13 cellular contexts compared by ENCODE assay signal in the genomic region with DNA sequence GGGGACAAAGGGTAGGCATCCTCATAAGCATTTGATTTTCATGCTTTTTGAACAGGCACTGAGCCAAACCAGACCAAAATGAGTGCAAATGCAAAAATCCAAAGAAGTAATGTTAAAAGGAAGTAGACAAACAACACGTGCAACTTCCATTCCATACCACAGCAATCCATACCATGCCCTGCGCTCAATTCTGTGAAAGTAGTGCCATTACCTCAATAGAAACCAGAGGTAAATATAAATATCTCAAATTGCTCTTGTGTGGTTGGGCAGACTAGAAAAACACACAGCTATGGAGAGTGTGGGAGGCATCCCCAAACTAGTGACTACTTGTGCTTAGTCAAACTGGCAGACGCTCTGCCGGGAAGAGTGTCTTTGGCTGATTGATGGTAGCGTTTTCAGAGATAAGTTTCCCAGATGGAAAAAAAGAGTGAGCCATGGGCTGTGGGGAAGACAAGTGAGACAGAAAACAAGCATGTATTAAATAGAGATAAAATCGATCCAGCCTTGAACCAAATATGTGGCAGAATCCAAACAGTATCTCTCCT.
DNase-seq lines count a peak whose midpoint lies in the region; ATAC-seq and TF ChIP-seq lines count a peak whose summit lies in the region.
"Had no signal": no experiment of that assay in that cellular context is flagged by ENCODE, and none has a peak within 500 bp of the region (broad histone marks: within the 10 kb centered on the region; RNA-seq: fewer than 3 reads in every experiment).

No MANE protein-coding gene starts in this region.

- H3K4me3 ChIP-seq in adipocyte (ENCODE audit: low read length) (peak overlapping the region; percentile 20), osteoblast (ENCODE audit: insufficient read depth, low read length) (peak overlapping the region; percentile 12)
- H3K4me3 ChIP-seq: SJSA1 had no signal

- H3K9me3 ChIP-seq in adipocyte (ENCODE audit: control insufficient read depth, low read length): no peaks in the 10 kb centered on the region
- H3K9me3 ChIP-seq in osteoblast (ENCODE audit: low read depth, low read length): no peaks in the 10 kb centered on the region
- H3K9me3 ChIP-seq: SJSA1 had no signal

- H3K27ac ChIP-seq in osteoblast (ENCODE audit: low read depth, low read length): peak overlapping the region; percentile 60
- H3K27ac ChIP-seq: SJSA1 had no signal

- no peak for TF ChIP-seq CTCF in osteoblast (IDR thresholded peaks at IDR 0.05; ENCODE audit: extremely low read depth, low read depth, low read length)

- H3K9ac ChIP-seq in adipocyte (ENCODE audit: low read length): no peak overlapping the region

- H4K20me1 ChIP-seq in osteoblast (ENCODE audit: insufficient read depth, low read length): no peaks in the 10 kb centered on the region

- peak; percentile 55 for DNase-seq in NCI-H2107 (lab: John Stamatoyannopoulos, UW)
- DNase-seq in adipocyte (ENCODE audit: low read depth): peak; percentile 15
- no peak for DNase-seq in osteoblast (ENCODE audit: insufficient read length, low spot score, missing footprints)
- DNase-seq in D341Med (ENCODE audit: low spot score): no peak
- no peak for DNase-seq in nucleus accumbens (lab: John Stamatoyannopoulos, UW)
- DNase-seq in AML-193 (lab: John Stamatoyannopoulos, UW): no peak
- DNase-seq: activated CD4-positive, alpha-beta T cell treated with anti-CD3 and anti-CD28 coated beads for 36 hours; activated gamma-delta T cell treated with Interleukin-2 at 50 U/mL for 16 hours; occipital lobe; stimulated activated naive CD4-positive, alpha-beta T cell treated with Interleukin-2 at 50 U/mL for 16 hours had no signal

- H3K4me2 ChIP-seq in osteoblast (ENCODE audit: insufficient read depth, low read length): peak overlapping the region; percentile 60

- peak; percentile 28 for ATAC-seq in GM19351 (IDR thresholded peaks at IDR 0.05; ENCODE audit: unreplicated experiment)
- ATAC-seq in HG03378 (IDR thresholded peaks at IDR 0.05; ENCODE audit: unreplicated experiment): no peak
- ATAC-seq: activated CD4-positive, alpha-beta T cell treated with anti-CD3 and anti-CD28 coated beads for 36 hours had no signal

- H3K27me3 ChIP-seq in adipocyte (replicated peaks; ENCODE audit: control insufficient read depth, insufficient read depth, low read length) (no peaks in the 10 kb centered on the region), osteoblast (ENCODE audit: insufficient read depth, low read length) (no peaks in the 10 kb centered on the region)

- no peak overlapping the region for H2AFZ ChIP-seq in osteoblast (ENCODE audit: low read length)

- peaks cover 14% of the 10 kb centered on the region for H3K4me1 ChIP-seq in adipocyte (ENCODE audit: control insufficient read depth, insufficient read depth, low read length)
- H3K4me1 ChIP-seq in osteoblast (ENCODE audit: insufficient read depth, low read length): peaks cover 40% of the 10 kb centered on the region
- H3K4me1 ChIP-seq: SJSA1 had no signal

- H3K36me3 ChIP-seq in adipocyte (ENCODE audit: control insufficient read depth, insufficient read depth, low read length, severe bottlenecking) (no peaks in the 10 kb centered on the region), osteoblast (ENCODE audit: insufficient read depth, low read length) (no peaks in the 10 kb centered on the region)
- H3K36me3 ChIP-seq: SJSA1 had no signal

- no peaks in the 10 kb centered on the region for H3K79me2 ChIP-seq in osteoblast (ENCODE audit: insufficient read depth, low read length)

Comparison
In these comparisons a context has a peak if more than half of its experiments do, and no peak if none do; other contexts are left out.
1. DNase-seq: peak in NCI-H2107 (single experiment) and adipocyte (single experiment); none in osteoblast (single experiment), D341Med (single experiment), nucleus accumbens (0 of 56) and AML-193 (0 of 2).